Comparison of ENCODE assay signal across 12 cellular contexts in the genomic region with DNA sequence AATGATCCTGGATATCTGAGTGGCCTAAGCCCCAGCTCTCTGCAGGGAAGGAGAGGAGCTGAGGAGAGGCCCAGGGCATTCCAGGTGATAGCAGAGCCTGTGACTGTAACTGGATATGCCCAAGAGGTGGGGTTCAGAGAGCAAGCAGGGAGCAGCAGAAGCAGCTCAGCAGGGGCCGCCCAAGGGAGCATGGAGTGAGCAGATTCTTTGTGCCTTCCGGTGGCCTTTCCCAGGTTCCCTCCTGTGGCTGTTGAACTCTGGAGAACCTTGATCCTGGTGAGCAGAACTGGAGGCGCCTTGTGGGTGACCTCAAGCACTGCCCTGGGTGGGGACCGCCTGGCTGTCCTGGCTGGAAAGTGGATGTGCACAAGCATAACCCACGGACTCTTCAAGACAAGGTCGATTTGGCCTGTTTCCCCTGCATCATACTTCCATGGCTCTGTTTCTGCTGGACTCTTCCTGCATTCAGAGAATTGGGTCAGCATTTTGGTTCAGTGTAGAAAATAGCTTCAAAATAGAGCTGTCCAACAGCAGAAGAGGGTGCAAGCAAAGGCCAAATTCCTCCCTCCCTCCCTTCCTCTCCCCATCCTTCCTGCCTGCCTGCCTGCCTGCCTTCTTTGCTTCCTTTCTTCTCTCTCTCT.
A peak's percentile ranks its signal among the peaks of the same experiment; 100 is the strongest.
DNase-seq lines count a peak whose midpoint lies in the region; ATAC-seq and TF ChIP-seq lines count a peak whose summit lies in the region.
"Had no signal": no experiment of that assay in that cellular context is flagged by ENCODE, and none has a peak within 500 bp of the region (broad histone marks: within the 10 kb centered on the region; RNA-seq: fewer than 3 reads in every experiment).

No MANE protein-coding gene starts in this region.

- no peaks in the 10 kb centered on the region for H3K27me3 Mint-ChIP-seq in H9 (ENCODE audit: low read depth)
- H3K27me3 Mint-ChIP-seq: activated CD8-positive, alpha-beta memory T cell treated with anti-CD3 and anti-CD28 coated beads, Interleukin-2, amount 10 ng/mL, durations not matched to agents 7 days and 5 days had no signal

- H2AFZ ChIP-seq in H9 (ENCODE audit: low read length) = no peak overlapping the region

- no peaks in the 10 kb centered on the region for H3K27me3 ChIP-seq in H9 (ENCODE audit: insufficient read depth, low read length)
- H3K27me3 ChIP-seq in sigmoid colon = no peaks in the 10 kb centered on the region

- no peak for TF ChIP-seq POLR2A in sigmoid colon (IDR thresholded peaks at IDR 0.05)

- intact Hi-C loops in left cardiac atrium (cut with DNase I) (no loop called here), sigmoid colon (cut with DNase I) (no loop called here)

- no peak overlapping the region for H3K4ac ChIP-seq in H9 (ENCODE audit: low read depth, low read length)

- WGBS in H9 (ENCODE audit: extremely low coverage, insufficient read length, low lambda C conversion rate) = no CpG with 5 or more reads among the region's 6 CpGs
- WGBS in sigmoid colon, 2 donors = 87 to 88% methylated on average over 6 of the region's 6 CpGs

- H3K14ac ChIP-seq in H9 (ENCODE audit: insufficient read depth, low read length) = no peak overlapping the region

- no peak for TF ChIP-seq CTCF in H9 (conservative IDR thresholded peaks at IDR 0.05)
- TF ChIP-seq CTCF in astrocyte of the spinal cord (IDR thresholded peaks at IDR 0.05; ENCODE audit: low read depth, low read length) = no peak
- no peak for TF ChIP-seq CTCF in sigmoid colon (IDR thresholded peaks at IDR 0.05)

- H3K9me3 ChIP-seq in H9 (ENCODE audit: control insufficient read depth, low read depth, low read length) = no peaks in the 10 kb centered on the region
- H3K9me3 ChIP-seq in sigmoid colon = no peaks in the 10 kb centered on the region

- H4K8ac ChIP-seq in H9 (replicated peaks; ENCODE audit: insufficient read length, low read depth, low read length) = no peak overlapping the region

- peaks cover 6% of the 10 kb centered on the region; the same call in 1 of the 2 replicates for H3K4me1 ChIP-seq in H9 (ENCODE audit: insufficient read depth, low read length)
- peaks cover 0 to 57% (median 46%) of the 10 kb centered on the region in 4 donors for H3K4me1 ChIP-seq in sigmoid colon

- no peak overlapping the region for H4K5ac ChIP-seq in H9 (ENCODE audit: insufficient read length, low read depth, low read length)

- no peaks in the 10 kb centered on the region for H3K79me2 ChIP-seq in H9 (ENCODE audit: insufficient read depth, low read length)

- no peak overlapping the region for H3K4me3 Mint-ChIP-seq in H9
- H3K4me3 Mint-ChIP-seq: activated CD8-positive, alpha-beta memory T cell treated with anti-CD3 and anti-CD28 coated beads, Interleukin-2, amount 10 ng/mL, durations not matched to agents 7 days and 5 days; CD4-positive, alpha-beta T cell had no signal

- DNase-seq in H9 (peak; percentile 53), astrocyte of the spinal cord (ENCODE audit: low read depth, low spot score) (peak; percentile 58), left cardiac atrium (peak; percentile 35), sigmoid colon (no peak), HK-2 (ENCODE audit: unreplicated experiment) (no peak), NCI-H345 (lab: John Stamatoyannopoulos, UW) (no peak)
- no peak for DNase-seq in activated CD8-positive, alpha-beta memory T cell treated with anti-CD3 and anti-CD28 coated beads, Interleukin-2, amount 50 U/mL, for 48 hours
- DNase-seq: activated CD8-positive, alpha-beta memory T cell treated with anti-CD3 and anti-CD28 coated beads, Interleukin-2, amount 10 ng/mL, durations not matched to agents 7 days and 5 days; amygdala; CD4-positive, alpha-beta T cell; foreskin melanocyte had no signal

- H3K27ac Mint-ChIP-seq in H9 = peak overlapping the region; percentile 33 to 90 (median 42); a peak in 5 of 7 replicates
- H3K27ac Mint-ChIP-seq: activated CD8-positive, alpha-beta memory T cell treated with anti-CD3 and anti-CD28 coated beads, Interleukin-2, amount 10 ng/mL, durations not matched to agents 7 days and 5 days; CD4-positive, alpha-beta T cell had no signal

- peaks cover 0 to 5% (median 0%) of the 10 kb centered on the region in 4 donors for H3K36me3 ChIP-seq in sigmoid colon

- no peak overlapping the region for H2BK20ac ChIP-seq in H9 (ENCODE audit: low read depth, low read length, poor library complexity, severe bottlenecking)

- H3K9me3 Mint-ChIP-seq in H9 = peaks cover 12% of the 10 kb centered on the region in 2 experiments

- no peak overlapping the region for H2BK5ac ChIP-seq in H9 (ENCODE audit: insufficient read length, low read length)

- no peaks in the 10 kb centered on the region for H3K79me1 ChIP-seq in H9 (ENCODE audit: insufficient read depth, low read depth, low read length, poor library complexity, severe bottlenecking)

- in situ Hi-C loops in astrocyte of the spinal cord (cut with HindIII; ENCODE audit: low sequenced_read_pairs) = no loop called here

- H3K9ac ChIP-seq in H9 (ENCODE audit: extremely low read depth, insufficient read length, low read length) = no peak overlapping the region

- H2AK5ac ChIP-seq in H9 (ENCODE audit: insufficient read length, low read length) = no peak overlapping the region

- H2BK15ac ChIP-seq in H9 (ENCODE audit: low read depth, low read length) = no peak overlapping the region

- H4K91ac ChIP-seq in H9 (ENCODE audit: insufficient read length, low read depth, low read length) = no peak overlapping the region

- no peak overlapping the region for H3T11ph ChIP-seq in H9 (ENCODE audit: low read length)

- H3K36me3 Mint-ChIP-seq in H9 (ENCODE audit: insufficient read depth in 1 of 3, low read depth in 3 of 3) = peaks cover 22 to 42% (median 25%) of the 10 kb centered on the region in 3 experiments

- H3K23me2 ChIP-seq in H9 (ENCODE audit: insufficient read length, low read depth, low read length, poor library complexity, severe bottlenecking) = no peaks in the 10 kb centered on the region

- H3K4me3 ChIP-seq in astrocyte of the spinal cord (ENCODE audit: low read depth, low read length) = no peak overlapping the region
- H3K4me3 ChIP-seq in sigmoid colon = no peak overlapping the region

- H4K20me1 ChIP-seq in H9 (ENCODE audit: control insufficient read depth, insufficient read depth, insufficient read length) = no peaks in the 10 kb centered on the region

- no peak overlapping the region for H3K56ac ChIP-seq in H9 (ENCODE audit: insufficient read length, low read depth, low read length)

- H2BK12ac ChIP-seq in H9 (ENCODE audit: insufficient read length, low read depth, low read length) = no peak overlapping the region

- peaks cover 21 to 25% of the 10 kb centered on the region in 2 experiments for H3K4me1 Mint-ChIP-seq in H9
- H3K4me1 Mint-ChIP-seq: activated CD8-positive, alpha-beta memory T cell treated with anti-CD3 and anti-CD28 coated beads, Interleukin-2, amount 10 ng/mL, durations not matched to agents 7 days and 5 days had no signal

- no peak overlapping the region for H2BK120ac ChIP-seq in H9 (ENCODE audit: low read depth, low read length, poor library complexity, severe bottlenecking)

- no peak overlapping the region for H3K23ac ChIP-seq in H9 (ENCODE audit: insufficient read length, low read depth, low read length)

- ATAC-seq in left cardiac atrium = peak; percentile 61 to 76
- no peak for ATAC-seq in GM18909 (IDR thresholded peaks at IDR 0.05; ENCODE audit: poor library complexity, unreplicated experiment)
- ATAC-seq: activated CD8-positive, alpha-beta memory T cell treated with anti-CD3 and anti-CD28 coated beads, Interleukin-2, amount 10 ng/mL, durations not matched to agents 7 days and 5 days had no signal

- H3K27ac ChIP-seq in H9 (ENCODE audit: insufficient read length, low read depth, low read length) (no peak overlapping the region), sigmoid colon (peak overlapping the region; percentile 37 to 70 (median 61))

- no peak overlapping the region for H3K18ac ChIP-seq in H9 (ENCODE audit: insufficient read length, low read depth, low read length)

- no peak for TF ChIP-seq EP300 in sigmoid colon (IDR thresholded peaks at IDR 0.05)

- H3K4me2 ChIP-seq in H9 (ENCODE audit: insufficient read depth, insufficient read length, low read length) = no peak overlapping the region

Comparison
In these comparisons a context has a peak if more than half of its experiments do, and no peak if none do; other contexts are left out.
1. DNase-seq: peak in H9 (single experiment), astrocyte of the spinal cord (single experiment) and left cardiac atrium (single experiment); none in sigmoid colon (single experiment), HK-2 (single experiment), NCI-H345 (single experiment) and activated CD8-positive, alpha-beta memory T cell treated with anti-CD3 and anti-CD28 coated beads, Interleukin-2, amount 50 U/mL, for 48 hours (single experiment).